ENCODE assay signal across 31 cellular contexts in genomic region chr12:115132906-115133305, GRCh38.
"Had no signal": no experiment of that assay in that cellular context is flagged by ENCODE, and none has a peak within 500 bp of the region (broad histone marks: within the 10 kb centered on the region; RNA-seq: fewer than 3 reads in every experiment).

No MANE protein-coding gene starts in this region.

- DNase-seq: activated CD4-positive, alpha-beta memory T cell treated with anti-CD3 and anti-CD28 coated beads for 36 hours; activated CD4-positive, alpha-beta T cell treated with anti-CD3 and anti-CD28 coated beads for 36 hours; activated CD4-positive, alpha-beta T cell treated with anti-CD3 and anti-CD28 coated beads, Interleukin-2, amount 10 ng/mL, durations not matched to agents 24 days and 14 days; activated CD4-positive, CD25-positive, alpha-beta regulatory T cell; activated CD4-positive, CD25-positive, alpha-beta regulatory T cell treated with anti-CD3 and anti-CD28 coated beads, Interleukin-2, amount 50 U/mL, for 72 hours; activated CD8-positive, alpha-beta memory T cell treated with anti-CD3 and anti-CD28 coated beads, Interleukin-2, amount 10 ng/mL, durations not matched to agents 7 days and 5 days; activated CD8-positive, alpha-beta memory T cell treated with anti-CD3 and anti-CD28 coated beads, Interleukin-2, amount 50 U/mL, for 4 hours; activated CD8-positive, alpha-beta T cell treated with anti-CD3 and anti-CD28 coated beads, Interleukin-2, amount 10 ng/mL, durations not matched to agents 7 days and 5 days; activated effector memory CD4-positive, alpha-beta T cell treated with anti-CD3 and anti-CD28 coated beads, Interleukin-2, amount 50 U/mL, for 16 hours; activated naive CD4-positive, alpha-beta T cell treated with anti-CD3 and anti-CD28 coated beads for 36 hours; activated naive CD8-positive, alpha-beta T cell treated with anti-CD3 and anti-CD28 coated beads for 36 hours; activated naive CD8-positive, alpha-beta T cell treated with anti-CD3 and anti-CD28 coated beads, Interleukin-2, amount 50 U/mL, for 24 hours; activated T-cell treated with anti-CD3 and anti-CD28 coated beads, Interleukin-2, amount 50 U/mL, for 1 hour; activated T-cell treated with anti-CD3 and anti-CD28 coated beads, Interleukin-2, amount 50 U/mL, for 48 hours; adrenal gland; amygdala; aorta; body of pancreas; caudate nucleus; cortex of kidney; dermis blood vessel endothelial cell; effector CD8-positive, alpha-beta T cell; esophagus squamous epithelium; foreskin melanocyte; head of caudate nucleus; T-helper 2 cell had no signal

- H3K9me3 ChIP-seq: adrenal gland, body of pancreas, esophagus squamous epithelium had no signal

- H3K4me3 ChIP-seq: adrenal gland, body of pancreas, esophagus squamous epithelium, gastroesophageal sphincter had no signal

- H3K27ac ChIP-seq: adrenal gland, body of pancreas, epithelial cell of prostate, esophagus squamous epithelium, gastroesophageal sphincter had no signal

- FAIRE-seq: colon, endometrium, endothelial cell of umbilical vein had no signal

- H3K27me3 ChIP-seq: adrenal gland, body of pancreas, esophagus squamous epithelium, gastroesophageal sphincter had no signal

- H3K4me1 ChIP-seq: esophagus squamous epithelium had no signal

- H3K36me3 ChIP-seq: adrenal gland, esophagus squamous epithelium, gastroesophageal sphincter had no signal

- ATAC-seq: activated CD4-positive, alpha-beta T cell treated with anti-CD3 and anti-CD28 coated beads for 36 hours; activated CD8-positive, alpha-beta memory T cell treated with anti-CD3 and anti-CD28 coated beads, Interleukin-2, amount 10 ng/mL, durations not matched to agents 7 days and 5 days; activated CD8-positive, alpha-beta T cell treated with anti-CD3 and anti-CD28 coated beads, Interleukin-2, amount 10 ng/mL, durations not matched to agents 7 days and 5 days; activated naive CD8-positive, alpha-beta T cell treated with anti-CD3 and anti-CD28 coated beads, Interleukin-2, amount 50 U/mL, for 24 hours; body of pancreas; gastroesophageal sphincter had no signal
